ENCODE assay signal across 10 cellular contexts in the genomic region with DNA sequence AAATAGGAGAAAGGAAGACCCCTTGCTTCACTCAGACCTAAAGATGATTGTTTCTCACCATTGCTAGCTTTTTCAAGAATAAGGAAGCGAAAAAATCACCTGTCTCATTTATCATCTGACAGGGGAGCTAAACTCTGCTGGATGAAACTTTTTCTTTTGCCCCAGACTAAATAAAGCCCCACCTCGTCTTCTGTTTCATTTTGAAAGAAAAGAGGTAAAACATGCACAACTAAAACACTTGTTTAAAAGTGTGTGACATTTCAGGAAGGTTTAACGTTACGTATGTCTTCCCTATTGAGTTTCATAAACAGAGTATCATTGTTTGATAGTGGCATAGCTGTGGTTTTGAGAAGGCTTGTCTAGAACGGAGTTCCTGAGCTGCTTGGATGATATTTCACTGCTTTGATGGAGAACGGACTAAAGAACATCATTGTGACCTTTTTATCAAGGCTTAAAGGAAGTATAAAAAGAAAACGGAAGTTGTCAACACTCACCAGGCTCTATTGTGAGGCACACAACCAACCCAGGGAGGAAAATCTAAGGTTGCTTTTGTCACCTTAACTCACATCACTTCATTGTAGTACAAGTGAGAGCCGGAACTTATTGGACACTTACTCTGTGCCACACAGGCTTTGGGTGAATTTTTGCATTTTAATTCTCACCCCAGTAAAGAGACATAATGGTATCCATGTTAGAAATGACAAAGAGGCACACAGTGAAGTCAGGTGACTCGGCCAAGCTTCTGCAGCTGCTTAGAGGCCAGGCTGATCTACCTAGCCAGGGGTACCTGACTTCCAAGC. TPM values are rescaled to one million over a fixed set of nuclear protein-coding genes. Genes with fewer than 3 reads are reported as not detected.
DNase-seq lines count a peak whose midpoint lies in the region; ATAC-seq, FAIRE-seq and TF ChIP-seq lines count a peak whose summit lies in the region.
"Had no signal": no experiment of that assay in that cellular context is flagged by ENCODE, and none has a peak within 500 bp of the region (broad histone marks: within the 10 kb centered on the region; RNA-seq: fewer than 3 reads in every experiment).

No MANE protein-coding gene starts in this region.

- peaks cover 5% of the 10 kb centered on the region for H3K27me3 Mint-ChIP-seq in astrocyte (ENCODE audit: low read depth, unreplicated experiment)

- H3K27ac ChIP-seq in astrocyte (ENCODE audit: low read depth, low read length) = no peak overlapping the region

- H3K79me2 ChIP-seq in astrocyte (ENCODE audit: insufficient read depth, low read length) = no peaks in the 10 kb centered on the region

- H3K36me3 ChIP-seq in astrocyte (ENCODE audit: insufficient read depth, low read length) = no peaks in the 10 kb centered on the region
- H3K36me3 ChIP-seq: heart right ventricle had no signal

- H3K4me1 Mint-ChIP-seq in astrocyte (ENCODE audit: low read depth, unreplicated experiment) = peaks cover 15% of the 10 kb centered on the region

- no peak for FAIRE-seq in astrocyte (lab: Jason Lieb, UNC)
- FAIRE-seq in D721Med (lab: Jason Lieb, UNC) = no peak

- no peak overlapping the region for H2AFZ ChIP-seq in astrocyte (ENCODE audit: low read depth, low read length)

- H3K9me3 ChIP-seq in astrocyte (ENCODE audit: insufficient read depth, low read depth, low read length) = no peaks in the 10 kb centered on the region
- H3K9me3 ChIP-seq: heart right ventricle had no signal

- H3K4me3 ChIP-seq in astrocyte (ENCODE audit: insufficient read depth, low read depth, low read length) = no peak overlapping the region
- H3K4me3 ChIP-seq: heart right ventricle had no signal

- no peaks in the 10 kb centered on the region for H3K36me3 Mint-ChIP-seq in astrocyte (ENCODE audit: low read depth, unreplicated experiment)

- no peak overlapping the region for H3K9ac ChIP-seq in astrocyte (ENCODE audit: low read length)

- no peak overlapping the region for H3K4me3 Mint-ChIP-seq in astrocyte (ENCODE audit: unreplicated experiment)

- no peak overlapping the region for H3K4me2 ChIP-seq in astrocyte (ENCODE audit: low read length)

- no peak overlapping the region for H3K27ac Mint-ChIP-seq in astrocyte (ENCODE audit: unreplicated experiment)

- H3K9me3 Mint-ChIP-seq in astrocyte (ENCODE audit: unreplicated experiment) = no peaks in the 10 kb centered on the region

- DNase-seq in A172 (ENCODE audit: low spot score) (peak; percentile 16), astrocyte (ENCODE audit: low read depth) (peak; percentile 90), DMS53 treated with DMSO at 0.1 percent for 48 hours (lab: John Stamatoyannopoulos, UW; ENCODE audit: unreplicated experiment) (no peak), NCI-H1417 treated with DMSO at 0.1 percent for 48 hours (lab: John Stamatoyannopoulos, UW) (no peak), hippocampal formation (lab: John Stamatoyannopoulos, UW) (no peak), D721Med (ENCODE audit: insufficient read length, low spot score) (no peak)
- DNase-seq: heart right ventricle had no signal

- no peaks in the 10 kb centered on the region for H3K27me3 ChIP-seq in astrocyte (ENCODE audit: insufficient read depth, low read length)

- ATAC-seq in GM19025 (IDR thresholded peaks at IDR 0.05; ENCODE audit: low read depth, unreplicated experiment) (peak; percentile 56), HG03280 (IDR thresholded peaks at IDR 0.05; ENCODE audit: unreplicated experiment) (peak; percentile 71)

- no peaks in the 10 kb centered on the region for H4K20me1 ChIP-seq in astrocyte (ENCODE audit: insufficient read depth, low read length)

- no peaks in the 10 kb centered on the region for H3K4me1 ChIP-seq in astrocyte (ENCODE audit: insufficient read depth, low read length)

- TF ChIP-seq CTCF in astrocyte (IDR thresholded peaks at IDR 0.05; ENCODE audit: insufficient read depth, low read depth, low read length) (no peak), D721Med (IDR thresholded peaks at IDR 0.05; ENCODE audit: insufficient read depth, missing control alignments) (no peak)

RNA-seq across cellular contexts. Expression of a gene that starts 29.5 kb away (rescaled TPM):
- total RNA-seq in A172 (2014; rRNA removed; shearing (Covaris generic)) = 0.36 TPM in 1 of 2 replicates, not detected in the other
- 0.72 and 1.2 TPM in 2 replicates for total RNA-seq in astrocyte
- total RNA-seq: LHCN-M2 had no signal

Comparison
In these comparisons a context has a peak if more than half of its experiments do, and no peak if none do; other contexts are left out.
1. DNase-seq: peak in A172 (single experiment) and astrocyte (single experiment); none in DMS53 treated with DMSO at 0.1 percent for 48 hours (single experiment), NCI-H1417 treated with DMSO at 0.1 percent for 48 hours (single experiment), hippocampal formation (0 of 2) and D721Med (single experiment).